ENCODE assay signal across 17 cellular contexts in genomic region chr13:114089341-114089740, GRCh38. TPM values are rescaled to one million over a fixed set of nuclear protein-coding genes. Genes with fewer than 3 reads are reported as not detected.
A peak's percentile ranks its signal among the peaks of the same experiment; 100 is the strongest.
DNase-seq lines count a peak whose midpoint lies in the region; ATAC-seq and TF ChIP-seq lines count a peak whose summit lies in the region.
"Had no signal": no experiment of that assay in that cellular context is flagged by ENCODE, and none has a peak within 500 bp of the region (broad histone marks: within the 10 kb centered on the region; RNA-seq: fewer than 3 reads in every experiment).

No MANE protein-coding gene starts in this region.

- peak; percentile 17 for DNase-seq in cardiac septum (ENCODE audit: low spot score)
- no peak for DNase-seq in left ventricle myocardium superior
- DNase-seq in RWPE2 (ENCODE audit: low spot score): peak; percentile 33
- DNase-seq in memory B cell (ENCODE audit: low spot score in 2 of 2): no peak
- peak; percentile 44 to 49 for DNase-seq in suprapubic skin (ENCODE audit: low spot score in 2 of 2)
- no peak for DNase-seq in G401 (ENCODE audit: low spot score)
- DNase-seq in kidney glomerular epithelial cell (lab: John Stamatoyannopoulos, UW): no peak
- DNase-seq: activated CD4-positive, alpha-beta T cell treated with anti-CD3 and anti-CD28 coated beads for 36 hours; NCI-H1694 treated with DMSO at 0.1 percent for 48 hours; NCI-H446; stimulated activated CD4-positive, alpha-beta T cell treated with anti-CD3 and anti-CD28 coated beads, Interleukin-4, amount 100 ng/mL, for 4 hours had no signal

- H3K4me1 ChIP-seq in RWPE2 (ENCODE audit: insufficient read depth, poor library complexity, severe bottlenecking) (no peaks in the 10 kb centered on the region), suprapubic skin (no peaks in the 10 kb centered on the region)
- H3K4me1 ChIP-seq: Caco-2, prostate gland had no signal

- TF ChIP-seq CTCF in RWPE2 (IDR thresholded peaks at IDR 0.05; ENCODE audit: poor library complexity, severe bottlenecking): no peak
- TF ChIP-seq CTCF in suprapubic skin (IDR thresholded peaks at IDR 0.05): no peak

- H3K27me3 Mint-ChIP-seq in memory B cell: no peaks in the 10 kb centered on the region
- no peaks in the 10 kb centered on the region for H3K27me3 Mint-ChIP-seq in activated T-helper 17 cell treated with anti-CD3 and anti-CD28 coated beads, Interleukin-2, amount 50 U/mL, for 72 hours
- H3K27me3 Mint-ChIP-seq: activated CD4-positive, alpha-beta T cell treated with anti-CD3 and anti-CD28 coated beads for 36 hours had no signal

- H3K27ac Mint-ChIP-seq in memory B cell: peak overlapping the region; percentile 56
- H3K27ac Mint-ChIP-seq in activated T-helper 17 cell treated with anti-CD3 and anti-CD28 coated beads, Interleukin-2, amount 50 U/mL, for 72 hours: no peak overlapping the region
- H3K27ac Mint-ChIP-seq: T-helper 2 cell treated with Interferon-gamma antibody and Interleukin-4, amounts not matched to agents 5 μg/mL and 100 μg/mL, for 36 hours had no signal

- ATAC-seq in left ventricle myocardium superior: no peak
- ATAC-seq in RWPE2 (ENCODE audit: low read depth): peak; percentile 40; the same call in 2 of the 3 replicates
- no peak for ATAC-seq in memory B cell (ENCODE audit: low read depth)
- ATAC-seq in activated T-helper 17 cell treated with anti-CD3 and anti-CD28 coated beads, Interleukin-2, amount 50 U/mL, for 72 hours (replicated peaks): no peak
- ATAC-seq: activated CD4-positive, alpha-beta T cell treated with anti-CD3 and anti-CD28 coated beads for 36 hours; esophagus mucosa had no signal

- intact Hi-C loops in cardiac septum (cut with DNase I) (no loop called here), left ventricle myocardium superior (cut with micrococcal nuclease) (no loop called here)

- peaks cover 29% of the 10 kb centered on the region for H3K36me3 Mint-ChIP-seq in memory B cell
- H3K36me3 Mint-ChIP-seq in activated T-helper 17 cell treated with anti-CD3 and anti-CD28 coated beads, Interleukin-2, amount 50 U/mL, for 72 hours (ENCODE audit: low read depth): peaks cover 23% of the 10 kb centered on the region

- no peak for TF ChIP-seq POLR2A in suprapubic skin (IDR thresholded peaks at IDR 0.05)

- peaks cover 12% of the 10 kb centered on the region for H3K9me3 Mint-ChIP-seq in memory B cell
- peaks cover 8% of the 10 kb centered on the region for H3K9me3 Mint-ChIP-seq in activated T-helper 17 cell treated with anti-CD3 and anti-CD28 coated beads, Interleukin-2, amount 50 U/mL, for 72 hours

- no peaks in the 10 kb centered on the region for H3K36me3 ChIP-seq in RWPE2 (ENCODE audit: low read depth)
- no peaks in the 10 kb centered on the region for H3K36me3 ChIP-seq in suprapubic skin
- H3K36me3 ChIP-seq: prostate gland had no signal

- peaks cover 24% of the 10 kb centered on the region for H3K4me1 Mint-ChIP-seq in memory B cell
- H3K4me1 Mint-ChIP-seq in activated T-helper 17 cell treated with anti-CD3 and anti-CD28 coated beads, Interleukin-2, amount 50 U/mL, for 72 hours: peaks cover 23% of the 10 kb centered on the region

- WGBS in suprapubic skin: 70% methylated on average over 10 of the region's 15 CpGs

- H3K4me3 ChIP-seq in RWPE2 (ENCODE audit: severe bottlenecking): no peak overlapping the region
- H3K4me3 ChIP-seq in suprapubic skin: no peak overlapping the region
- H3K4me3 ChIP-seq: dorsolateral prefrontal cortex, prostate gland had no signal

- in situ Hi-C loops in G401 (cut with HindIII; ENCODE audit: low sequenced_read_pairs): no loop called here

- TF ChIP-seq EP300 in suprapubic skin (IDR thresholded peaks at IDR 0.05): no peak

- no peaks in the 10 kb centered on the region for H3K27me3 ChIP-seq in RWPE2 (ENCODE audit: insufficient read depth, poor library complexity, severe bottlenecking)
- no peaks in the 10 kb centered on the region for H3K27me3 ChIP-seq in suprapubic skin
- H3K27me3 ChIP-seq: dorsolateral prefrontal cortex had no signal

- H3K27ac ChIP-seq in RWPE2 (ENCODE audit: poor library complexity, severe bottlenecking) (no peak overlapping the region), suprapubic skin (no peak overlapping the region)
- H3K27ac ChIP-seq: dorsolateral prefrontal cortex, prostate gland had no signal

- peak overlapping the region; percentile 14 for H3K4me3 Mint-ChIP-seq in memory B cell
- no peak overlapping the region for H3K4me3 Mint-ChIP-seq in activated T-helper 17 cell treated with anti-CD3 and anti-CD28 coated beads, Interleukin-2, amount 50 U/mL, for 72 hours
- H3K4me3 Mint-ChIP-seq: activated CD4-positive, alpha-beta T cell treated with anti-CD3 and anti-CD28 coated beads for 36 hours; T-helper 2 cell treated with Interferon-gamma antibody and Interleukin-4, amounts not matched to agents 5 μg/mL and 100 μg/mL, for 36 hours had no signal

- peaks cover 14% of the 10 kb centered on the region for H3K9me3 ChIP-seq in RWPE2 (ENCODE audit: severe bottlenecking)
- no peaks in the 10 kb centered on the region for H3K9me3 ChIP-seq in suprapubic skin
- H3K9me3 ChIP-seq: prostate gland had no signal

RNA-seq across cellular contexts. Expression of gene RASA3, which starts 43.1 kb away (rescaled TPM):
- 9.7 TPM for total RNA-seq in cardiac septum
- total RNA-seq in left ventricle myocardium superior: 12.3 TPM
- 10 to 100 TPM; 15.3 to 37.1 (median 16.4) TPM for total RNA-seq in suprapubic skin
- 10 to 100 TPM; 18.4 to 62.5 TPM for total RNA-seq in activated T-helper 17 cell treated with anti-CD3 and anti-CD28 coated beads, Interleukin-2, amount 50 U/mL, for 72 hours
- 11.9 and 13.7 TPM in 2 replicates for total RNA-seq in G401 (2014; rRNA removed; shearing (Covaris generic))

Comparison
In these comparisons a context has a peak if more than half of its experiments do, and no peak if none do; other contexts are left out.
1. DNase-seq: peak in cardiac septum (single experiment), RWPE2 (single experiment) and suprapubic skin (2 of 2); none in left ventricle myocardium superior (single experiment), memory B cell (0 of 2), G401 (single experiment) and kidney glomerular epithelial cell (single experiment).